In genomic region chr14:68486033-68486732, GRCh38 we compare ENCODE assay signal across 26 cellular contexts.
DNase-seq lines count a peak whose midpoint lies in the region; ATAC-seq, FAIRE-seq and TF ChIP-seq lines count a peak whose summit lies in the region.
"Had no signal": no experiment of that assay in that cellular context is flagged by ENCODE, and none has a peak within 500 bp of the region (broad histone marks: within the 10 kb centered on the region; RNA-seq: fewer than 3 reads in every experiment).

No MANE protein-coding gene starts in this region.

- peaks cover 28% of the 10 kb centered on the region for H3K4me1 ChIP-seq in A549
- peaks cover 0 to 52% of the 10 kb centered on the region in 2 experiments; a peak in 3 of 5 replicates for H3K4me1 ChIP-seq in K562 (replicated peaks in 1 of 2; ENCODE audit: control insufficient read depth in 2 of 2, insufficient read depth in 2 of 2, low read length in 2 of 2)
- H3K4me1 ChIP-seq in GM23248 (ENCODE audit: insufficient read depth) = peaks cover 19% of the 10 kb centered on the region
- H3K4me1 ChIP-seq in mesendoderm (ENCODE audit: control insufficient read depth, low read depth, low read length) = no peaks in the 10 kb centered on the region
- H3K4me1 ChIP-seq: SJSA1 had no signal

- H2AFZ ChIP-seq in K562 (ENCODE audit: low read depth, low read length) (peak overlapping the region; percentile 16; the same call in 1 of the 2 replicates), GM23248 (no peak overlapping the region)

- peaks cover 0 to 3% (median 0%) of the 10 kb centered on the region in 9 donors for H3K9me3 Mint-ChIP-seq in naive thymus-derived CD8-positive, alpha-beta T cell
- H3K9me3 Mint-ChIP-seq: activated CD4-positive, alpha-beta T cell treated with anti-CD3 and anti-CD28 coated beads, Interleukin-2, amount 10 ng/mL, durations not matched to agents 24 days and 14 days; HFFc6 had no signal

- no peak overlapping the region for H3K23ac ChIP-seq in mesendoderm (ENCODE audit: low read length)

- H4K5ac ChIP-seq in mesendoderm (ENCODE audit: low read length) = no peak overlapping the region

- TF ChIP-seq POLR2A in A549 (IDR thresholded peaks at IDR 0.05; ENCODE audit: low read length) = no peak
- no peak for TF ChIP-seq POLR2A in K562 (conservative IDR thresholded peaks at IDR 0.05)

- ATAC-seq in A549 (no peak), K562 (no peak; the same call in 2 of the 3 replicates), HG02884 (IDR thresholded peaks at IDR 0.05; ENCODE audit: unreplicated experiment) (no peak)
- no peak for ATAC-seq in naive thymus-derived CD8-positive, alpha-beta T cell
- ATAC-seq: activated naive CD4-positive, alpha-beta T cell treated with anti-CD3 and anti-CD28 coated beads, Interleukin-2, amount 50 U/mL, for 72 hours; GM12878; Panc1; upper lobe of right lung had no signal

- H2BK5ac ChIP-seq in mesendoderm (ENCODE audit: low read length) = no peak overlapping the region

- BruUV-seq in K562 (replicated peaks; lab: Mats Ljungman, UMichigan) = no TSS peak

- FAIRE-seq in A549 (lab: Jason Lieb, UNC) (no peak), K562 (lab: Jason Lieb, UNC) (peak; percentile 77)
- FAIRE-seq: GM12878 had no signal

- H3K79me1 ChIP-seq in mesendoderm (ENCODE audit: low read length) = no peaks in the 10 kb centered on the region

- peak overlapping the region in 9 of 10 donors; percentile 37 to 98 (median 95) for H3K27ac Mint-ChIP-seq in naive thymus-derived CD8-positive, alpha-beta T cell
- H3K27ac Mint-ChIP-seq: activated CD4-positive, alpha-beta T cell treated with anti-CD3 and anti-CD28 coated beads, Interleukin-2, amount 10 ng/mL, durations not matched to agents 24 days and 14 days; activated T-helper 1 cell treated with anti-CD3 and anti-CD28 coated beads, Interleukin-12 subunit alpha, Interleukin-12 subunit beta, Interleukin-2, Interleukin-4 antibody, amounts not matched to agents 30 ng/mL and 10 ng/mL and 1 ng/mL, durations not matched to agents 14 hours and 24 hours and 36 hours; HFFc6 had no signal

- H2AK5ac ChIP-seq in mesendoderm (ENCODE audit: low read length) = no peak overlapping the region

- intact Hi-C loops in K562 (cut with micrococcal nuclease) = no loop called here

- H3K4me2 ChIP-seq in A549 (peak overlapping the region; percentile 24; the same call in 2 of the 3 replicates), K562 (ENCODE audit: insufficient read depth, low read length) (no peak overlapping the region), GM23248 (ENCODE audit: unreplicated experiment) (no peak overlapping the region), mesendoderm (ENCODE audit: low read length) (no peak overlapping the region)

- CTCF ChIA-PET in A549 (lab: Yijun Ruan, JAX) (interaction anchor here (1.2 kb wide), 1 partner anchor 32 kb away, joined by 3 read pairs; no protein-coding TSS in a partner anchor), K562 (lab: Yijun Ruan, JAX; ENCODE audit: low intra/inter-chr PET ratio) (no interaction called here)

- H3K4me3 ChIP-seq in A549 (no peak overlapping the region), K562 (no peak overlapping the region), GM23248 (no peak overlapping the region), mesendoderm (ENCODE audit: low read length) (no peak overlapping the region)
- H3K4me3 ChIP-seq: BLaER1 treated with 17β-estradiol and CSF1 and Interleukin-3, amounts not matched to agents 10 nM and 100 nM; GM12878; lung; SJSA1; upper lobe of right lung had no signal

- peaks cover 7% of the 10 kb centered on the region; the same call in 1 of the 2 replicates for H3F3A ChIP-seq in GM23248 (ENCODE audit: insufficient read depth)

- no peak overlapping the region for H3K56ac ChIP-seq in mesendoderm (ENCODE audit: low read length)

- H4K8ac ChIP-seq in mesendoderm (ENCODE audit: low read depth, low read length) = no peak overlapping the region

- no peak overlapping the region for H2BK120ac ChIP-seq in mesendoderm (ENCODE audit: low read depth, low read length)

- H3K79me2 ChIP-seq in K562 (ENCODE audit: control insufficient read depth, insufficient read depth, low read length) (no peaks in the 10 kb centered on the region), GM23248 (ENCODE audit: insufficient read depth) (no peaks in the 10 kb centered on the region), mesendoderm (ENCODE audit: control insufficient read depth, insufficient read depth, low read length) (no peaks in the 10 kb centered on the region)

- peaks cover 37 to 74% (median 65%) of the 10 kb centered on the region in 4 donors for H3K4me1 Mint-ChIP-seq in naive thymus-derived CD8-positive, alpha-beta T cell

- H3K27me3 ChIP-seq in K562 (ENCODE audit: control insufficient read depth in 2 of 2, insufficient read depth in 2 of 2, low read length in 2 of 2) (no peaks in the 10 kb centered on the region), GM23248 (replicated peaks; ENCODE audit: insufficient read depth) (no peaks in the 10 kb centered on the region), mesendoderm (ENCODE audit: insufficient read depth, low read length, poor library complexity) (no peaks in the 10 kb centered on the region)
- H3K27me3 ChIP-seq: BLaER1 treated with 17β-estradiol and CSF1 and Interleukin-3, amounts not matched to agents 10 nM and 100 nM; SJSA1; upper lobe of right lung had no signal

- no peak overlapping the region for H3K4ac ChIP-seq in mesendoderm (ENCODE audit: low read depth, low read length)

- POLR2A ChIA-PET in A549 (lab: Yijun Ruan, JAX) = interaction anchor here (0.6 to 0.8 kb wide), 2 partner anchors 197 to 307 kb away, joined by 4 to 8 read pairs; partner anchors contain the start of gene ZFP36L1
- POLR2A ChIA-PET in K562 (lab: Yijun Ruan, JAX) = no interaction called here
- POLR2A ChIA-PET in naive thymus-derived CD8-positive, alpha-beta T cell (lab: Charles Lee) = interaction anchor here (4.1 kb wide), 1 partner anchor 19 kb away, joined by 59 read pairs; no protein-coding TSS in a partner anchor

- no peaks in the 10 kb centered on the region for H3K27me3 Mint-ChIP-seq in naive thymus-derived CD8-positive, alpha-beta T cell
- H3K27me3 Mint-ChIP-seq: activated CD4-positive, alpha-beta T cell treated with anti-CD3 and anti-CD28 coated beads, Interleukin-2, amount 10 ng/mL, durations not matched to agents 24 days and 14 days had no signal

- H3K9me3 ChIP-seq in A549 (no peaks in the 10 kb centered on the region), K562 (replicated peaks; ENCODE audit: control insufficient read depth, insufficient read depth, low read depth, low read length) (no peaks in the 10 kb centered on the region; the same call in 1 of the 2 replicates), GM23248 (ENCODE audit: low read depth) (no peaks in the 10 kb centered on the region)
- H3K9me3 ChIP-seq: SJSA1, upper lobe of right lung had no signal

- H4K20me1 ChIP-seq in K562 (replicated peaks; ENCODE audit: control insufficient read depth, insufficient read depth, low read length) (no peaks in the 10 kb centered on the region), GM23248 (ENCODE audit: insufficient read depth) (no peaks in the 10 kb centered on the region)
- H4K20me1 ChIP-seq: BLaER1 treated with 17β-estradiol and CSF1 and Interleukin-3, amounts not matched to agents 10 nM and 100 nM had no signal

- TF ChIP-seq RAD21 in A549 (conservative IDR thresholded peaks at IDR 0.05 in 1 of 2, IDR thresholded peaks at IDR 0.05 in 1 of 2) (no peak), K562 (CRISPR knock-in tag; conservative IDR thresholded peaks at IDR 0.05 in 1 of 2, IDR thresholded peaks at IDR 0.05 in 1 of 2) (no peak)

- no peaks in the 10 kb centered on the region for H3K36me3 Mint-ChIP-seq in naive thymus-derived CD8-positive, alpha-beta T cell

- peak overlapping the region in 1 of 10 donors; percentile 10 for H3K4me3 Mint-ChIP-seq in naive thymus-derived CD8-positive, alpha-beta T cell
- H3K4me3 Mint-ChIP-seq: activated CD4-positive, alpha-beta T cell treated with anti-CD3 and anti-CD28 coated beads, Interleukin-2, amount 10 ng/mL, durations not matched to agents 24 days and 14 days; activated T-helper 1 cell treated with anti-CD3 and anti-CD28 coated beads, Interleukin-12 subunit alpha, Interleukin-12 subunit beta, Interleukin-2, Interleukin-4 antibody, amounts not matched to agents 30 ng/mL and 10 ng/mL and 1 ng/mL, durations not matched to agents 14 hours and 24 hours and 36 hours; HFFc6 had no signal

- no peak overlapping the region for H3K9ac ChIP-seq in K562 (ENCODE audit: insufficient read depth in 1 of 2, low read depth in 2 of 2, low read length in 2 of 2)
- H3K9ac ChIP-seq in GM23248 = no peak overlapping the region
- H3K9ac ChIP-seq in mesendoderm (ENCODE audit: low read length) = no peak overlapping the region
- H3K9ac ChIP-seq: BLaER1 treated with 17β-estradiol and CSF1 and Interleukin-3, amounts not matched to agents 10 nM and 100 nM had no signal

- in situ Hi-C loops in K562 (cut with MboI) (no loop called here), GM23248 (cut with MboI) (no loop called here)

- H3K36me3 ChIP-seq in K562 (ENCODE audit: control insufficient read depth, insufficient read depth, low read length) (no peaks in the 10 kb centered on the region), GM23248 (ENCODE audit: low read depth) (no peaks in the 10 kb centered on the region), mesendoderm (ENCODE audit: control insufficient read depth, insufficient read depth, low read length) (no peaks in the 10 kb centered on the region)
- H3K36me3 ChIP-seq: BLaER1 treated with 17β-estradiol and CSF1 and Interleukin-3, amounts not matched to agents 10 nM and 100 nM; SJSA1; upper lobe of right lung had no signal

- DNase-seq in A549 (ENCODE audit: low read depth in 1 of 2, low spot score in 1 of 2) = no peak
- DNase-seq in DMS53 (lab: John Stamatoyannopoulos, UW) = peak; percentile 64
- DNase-seq in K562 (ENCODE audit: extremely low read depth in 1 of 4, low spot score in 3 of 4) = peak in 2 of 4 experiments; percentile 16 to 29
- DNase-seq in naive thymus-derived CD8-positive, alpha-beta T cell = no peak
- no peak for DNase-seq in NOMO-1 (lab: John Stamatoyannopoulos, UW; ENCODE audit: unreplicated experiment in 2 of 2)
- DNase-seq in GM23248 = no peak
- DNase-seq in mesendoderm = no peak
- DNase-seq: ACHN; activated CD4-positive, alpha-beta T cell treated with anti-CD3 and anti-CD28 coated beads, Interleukin-2, amount 10 ng/mL, durations not matched to agents 24 days and 14 days; DMS79 treated with DMSO at 0.1 percent for 48 hours; HFFc6; Kasumi-1; NCI-H1930; NK-92 treated with Interleukin-12 subunit alpha and Interleukin-12 subunit beta, amount 100 ng/mL, for 24 hours; nucleus accumbens; stimulated activated CD4-positive, alpha-beta T cell treated with anti-CD3 and anti-CD28 coated beads, Interleukin-12 subunit alpha, Interleukin-12 subunit beta, amount 100 ng/mL, for 4 hours; T-helper 1 cell; upper lobe of right lung had no signal

- peak overlapping the region; percentile 53 to 64; a peak in 5 of 6 replicates for H3K27ac ChIP-seq in A549
- peak overlapping the region; percentile 31; the same call in 1 of the 3 replicates for H3K27ac ChIP-seq in K562 (ENCODE audit: extremely low read depth, low read depth, low read length)
- no peak overlapping the region for H3K27ac ChIP-seq in GM23248
- no peak overlapping the region for H3K27ac ChIP-seq in mesendoderm (ENCODE audit: low read depth, low read length)
- H3K27ac ChIP-seq: SJSA1, upper lobe of right lung had no signal

- H3K18ac ChIP-seq in mesendoderm (ENCODE audit: low read length) = no peak overlapping the region

- no peak overlapping the region for H2BK15ac ChIP-seq in mesendoderm (replicated peaks; ENCODE audit: low read depth)

- H3K9me1 ChIP-seq in K562 (ENCODE audit: control insufficient read depth, insufficient read depth, low read length) = no peaks in the 10 kb centered on the region

- WGBS in A549 (ENCODE audit: missing lambda C conversion rate) = 60% methylated on average over 7 of the region's 7 CpGs
- WGBS in K562 (ENCODE audit: insufficient coverage, low coverage, missing lambda C conversion rate) = 21% methylated on average over 7 of the region's 7 CpGs
- 84 to 87% methylated on average over 7 of the region's 7 CpGs for WGBS in GM23248 (ENCODE audit: low coverage in 1 of 2, low lambda C conversion rate in 2 of 2, missing lambda C conversion rate in 2 of 2), 2 experiments
- WGBS in mesendoderm (ENCODE audit: extremely low coverage, insufficient coverage, low lambda C conversion rate) = no CpG with 5 or more reads among the region's 7 CpGs

- TF ChIP-seq EP300 in A549 (IDR thresholded peaks at IDR 0.05) = no peak
- TF ChIP-seq EP300 in K562 (IDR thresholded peaks at IDR 0.05; ENCODE audit: low read length) = no peak

- TF ChIP-seq CTCF in A549 (IDR thresholded peaks at IDR 0.05) (no peak), K562 (IDR thresholded peaks at IDR 0.05 in 2 of 3, conservative IDR thresholded peaks at IDR 0.05 in 1 of 3; ENCODE audit: insufficient read depth in 2 of 3, low read depth in 1 of 3, low read length in 3 of 3) (no peak)

- H3K9me2 ChIP-seq in GM23248 (ENCODE audit: insufficient read depth) = no peaks in the 10 kb centered on the region

Comparison
In these comparisons a context has a peak if more than half of its experiments do, and no peak if none do; other contexts are left out.
1. H3K27ac ChIP-seq: peak in A549 (2 of 2) and K562 (single experiment); none in GM23248 (single experiment) and mesendoderm (single experiment).
2. Of the 35 proteins assayed by ChIP-seq in both K562 and A549: peak only in K562: CEBPB; only in A549: none; in both: none; in neither: 34.